ENCODE assay signal across 8 cellular contexts in genomic region chr9:6757988-6758417, GRCh38. TPM values are rescaled to one million over a fixed set of nuclear protein-coding genes. Genes with fewer than 3 reads are reported as not detected.
DNase-seq lines count a peak whose midpoint lies in the region; ATAC-seq, FAIRE-seq and TF ChIP-seq lines count a peak whose summit lies in the region.

No MANE protein-coding gene starts in this region.

- peak; percentile 11 for ATAC-seq in HG02763 (IDR thresholded peaks at IDR 0.05; ENCODE audit: unreplicated experiment)

- H4K20me1 ChIP-seq in osteoblast (ENCODE audit: insufficient read depth, low read length) = peaks cover 17% of the 10 kb centered on the region

- FAIRE-seq in D721Med (lab: Jason Lieb, UNC) = no peak

- TF ChIP-seq CTCF in fibroblast of mammary gland (conservative IDR thresholded peaks at IDR 0.05; ENCODE audit: control insufficient read depth, insufficient read depth, low read depth, low read length) (no peak), osteoblast (IDR thresholded peaks at IDR 0.05; ENCODE audit: extremely low read depth, low read depth, low read length) (no peak), D721Med (IDR thresholded peaks at IDR 0.05; ENCODE audit: insufficient read depth, missing control alignments) (no peak)

- H3K79me2 ChIP-seq in osteoblast (ENCODE audit: insufficient read depth, low read length) = peaks cover 44% of the 10 kb centered on the region

- H2AFZ ChIP-seq in osteoblast (ENCODE audit: low read length) = peak overlapping the region; percentile 87

- H3K27ac ChIP-seq in SJSA1 = no peak overlapping the region
- peak overlapping the region; percentile 98 for H3K27ac ChIP-seq in osteoblast (ENCODE audit: low read depth, low read length)

- H3K9me3 ChIP-seq in SJSA1 (replicated peaks) (no peaks in the 10 kb centered on the region), osteoblast (ENCODE audit: low read depth, low read length) (no peaks in the 10 kb centered on the region)

- H3K27me3 ChIP-seq in SJSA1 (replicated peaks) (no peaks in the 10 kb centered on the region), osteoblast (ENCODE audit: insufficient read depth, low read length) (no peaks in the 10 kb centered on the region)

- H3K36me3 ChIP-seq in SJSA1 (no peaks in the 10 kb centered on the region), osteoblast (ENCODE audit: insufficient read depth, low read length) (no peaks in the 10 kb centered on the region)

- DNase-seq in NCI-H2171 (lab: John Stamatoyannopoulos, UW) = peak; percentile 78
- DNase-seq in NCI-H2171 treated with DMSO at 0.1 percent for 48 hours (lab: John Stamatoyannopoulos, UW) = no peak
- DNase-seq in SJSA1 (ENCODE audit: low read depth in 1 of 2, low spot score in 2 of 2) = peak in 1 of 2 experiments; percentile 76
- no peak for DNase-seq in fibroblast of mammary gland (ENCODE audit: low read depth)
- no peak for DNase-seq in osteoblast (ENCODE audit: insufficient read length, low spot score, missing footprints)
- no peak for DNase-seq in SKM-1 (lab: John Stamatoyannopoulos, UW; ENCODE audit: unreplicated experiment)
- DNase-seq in D721Med (ENCODE audit: insufficient read length, low spot score) = no peak

- H3K4me3 ChIP-seq in SJSA1 (peak overlapping the region; percentile 59), fibroblast of mammary gland (ENCODE audit: control insufficient read depth, low read depth, low read length) (peak overlapping the region; percentile 87), osteoblast (ENCODE audit: insufficient read depth, low read length) (peak overlapping the region; percentile 99)

- no peaks in the 10 kb centered on the region for H3K4me1 ChIP-seq in SJSA1 (replicated peaks)
- H3K4me1 ChIP-seq in osteoblast (ENCODE audit: insufficient read depth, low read length) = peaks cover 14% of the 10 kb centered on the region

- peak overlapping the region; percentile 92 for H3K4me2 ChIP-seq in osteoblast (ENCODE audit: insufficient read depth, low read length)

RNA-seq across cellular contexts. Expression of gene KDM4C, which starts 0.2 kb away (rescaled TPM):
- 3.4 and 5.1 TPM in 2 replicates for total RNA-seq in SJSA1 (2014; rRNA removed; shearing (Covaris generic))
- 50.1 and 50.7 TPM in 2 replicates for total RNA-seq in osteoblast
